Comparison of ENCODE assay signal across 27 cellular contexts in the genomic region with DNA sequence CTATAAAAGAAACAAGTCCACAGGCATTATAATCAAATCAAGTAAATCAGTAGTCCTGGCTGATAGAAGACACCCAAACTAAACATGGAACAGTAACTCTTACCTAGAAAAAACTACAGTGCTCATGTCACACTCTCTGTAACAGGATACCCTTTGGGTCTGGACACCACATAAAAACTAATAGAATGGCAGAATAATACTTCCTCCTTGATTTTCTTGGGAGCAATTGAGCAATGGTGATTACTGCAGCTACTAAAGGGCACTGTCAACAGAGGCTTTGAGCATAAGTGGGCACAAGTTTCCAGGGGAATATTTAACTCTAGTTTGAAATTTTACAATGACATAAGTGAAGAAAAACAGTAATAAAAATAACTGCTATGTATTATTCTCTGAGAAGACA.
"Had no signal": no experiment of that assay in that cellular context is flagged by ENCODE, and none has a peak within 500 bp of the region (broad histone marks: within the 10 kb centered on the region; RNA-seq: fewer than 3 reads in every experiment).

No MANE protein-coding gene starts in this region.

- DNase-seq: activated B cell treated with CpG ODN at 0.5 μM for 24 hours; activated CD4-positive, alpha-beta T cell treated with anti-CD3 and anti-CD28 coated beads for 1 hour; activated CD4-positive, alpha-beta T cell treated with anti-CD3 and anti-CD28 coated beads, Interleukin-2, amount 10 ng/mL, durations not matched to agents 24 days and 14 days; activated CD4-positive, alpha-beta T cell treated with anti-CD3 and anti-CD28 coated beads, Interleukin-2, amount 50 U/mL, for 48 hours; activated CD8-positive, alpha-beta memory T cell treated with anti-CD3 and anti-CD28 coated beads, Interleukin-2, amount 10 ng/mL, durations not matched to agents 7 days and 5 days; activated effector memory CD4-positive, alpha-beta T cell treated with Interleukin-2 at 50 U/mL for 16 hours; activated naive CD4-positive, alpha-beta T cell treated with Interleukin-2 at 50 U/mL for 16 hours; activated naive CD8-positive, alpha-beta T cell treated with anti-CD3 and anti-CD28 coated beads, Interleukin-2, amount 50 U/mL, for 24 hours; activated T-cell treated with anti-CD3 and anti-CD28 coated beads, Interleukin-2, amount 50 U/mL, for 24 hours; amniotic stem cell; body of pancreas; central memory CD4-positive, alpha-beta T cell; NCI-H1105 treated with DMSO at 0.1 percent for 48 hours; NCI-H1436 treated with DMSO at 0.1 percent for 48 hours; NCI-H187; NCI-H2081; NCI-H510A treated with DMSO at 0.1 percent for 48 hours; NCI-H69; Peyer's patch; SHP77; SW 1271 had no signal

- H3K4me3 ChIP-seq: ascending aorta, body of pancreas, Peyer's patch, SJSA1 had no signal

- H3K27me3 Mint-ChIP-seq: activated B cell treated with CpG ODN at 0.5 μM for 24 hours; activated CD4-positive, alpha-beta T cell treated with anti-CD3 and anti-CD28 coated beads, Interleukin-2, amount 10 ng/mL, durations not matched to agents 24 days and 14 days; activated CD8-positive, alpha-beta memory T cell treated with anti-CD3 and anti-CD28 coated beads, Interleukin-2, amount 10 ng/mL, durations not matched to agents 7 days and 5 days; activated naive CD8-positive, alpha-beta T cell treated with anti-CD3 and anti-CD28 coated beads, Interleukin-2, amount 50 U/mL, for 24 hours; activated T-cell treated with anti-CD3 and anti-CD28 coated beads, Interleukin-2, amount 50 U/mL, for 24 hours had no signal

- H3K27ac ChIP-seq: ascending aorta, body of pancreas, KMS-11, Peyer's patch, SJSA1 had no signal

- H3K27me3 ChIP-seq: ascending aorta, body of pancreas, Peyer's patch, SJSA1 had no signal

- H3K4me1 ChIP-seq: ascending aorta, body of pancreas, Peyer's patch had no signal

- H3K9me3 ChIP-seq: ascending aorta, body of pancreas, Peyer's patch, SJSA1 had no signal

- ATAC-seq: activated CD8-positive, alpha-beta memory T cell treated with anti-CD3 and anti-CD28 coated beads, Interleukin-2, amount 10 ng/mL, durations not matched to agents 7 days and 5 days; activated naive CD4-positive, alpha-beta T cell treated with anti-CD3 and anti-CD28 coated beads, Interleukin-2, amount 50 U/mL, for 72 hours; activated naive CD8-positive, alpha-beta T cell treated with anti-CD3 and anti-CD28 coated beads, Interleukin-2, amount 50 U/mL, for 24 hours; body of pancreas; SK-N-SH treated with all-trans-retinoic acid at 6 μM for 48 hours had no signal

- H3K27ac Mint-ChIP-seq: activated B cell treated with CpG ODN at 0.5 μM for 24 hours; activated CD4-positive, alpha-beta T cell treated with anti-CD3 and anti-CD28 coated beads, Interleukin-2, amount 10 ng/mL, durations not matched to agents 24 days and 14 days; activated CD8-positive, alpha-beta memory T cell treated with anti-CD3 and anti-CD28 coated beads, Interleukin-2, amount 10 ng/mL, durations not matched to agents 7 days and 5 days; activated naive CD4-positive, alpha-beta T cell treated with anti-CD3 and anti-CD28 coated beads, Interleukin-2, amount 50 U/mL, for 72 hours; activated naive CD8-positive, alpha-beta T cell treated with anti-CD3 and anti-CD28 coated beads, Interleukin-2, amount 50 U/mL, for 24 hours; activated T-cell treated with anti-CD3 and anti-CD28 coated beads, Interleukin-2, amount 50 U/mL, for 24 hours; activated T-helper 1 cell treated with anti-CD3 and anti-CD28 coated beads, Interleukin-12 subunit alpha, Interleukin-12 subunit beta, Interleukin-2, Interleukin-4 antibody, amounts not matched to agents 30 ng/mL and 10 ng/mL and 1 ng/mL, durations not matched to agents 14 hours and 24 hours and 36 hours had no signal

- H3K9me3 Mint-ChIP-seq: activated B cell treated with CpG ODN at 0.5 μM for 24 hours; activated CD4-positive, alpha-beta T cell treated with anti-CD3 and anti-CD28 coated beads, Interleukin-2, amount 10 ng/mL, durations not matched to agents 24 days and 14 days; activated naive CD4-positive, alpha-beta T cell treated with anti-CD3 and anti-CD28 coated beads, Interleukin-2, amount 50 U/mL, for 72 hours; activated naive CD8-positive, alpha-beta T cell treated with anti-CD3 and anti-CD28 coated beads, Interleukin-2, amount 50 U/mL, for 24 hours; activated T-cell treated with anti-CD3 and anti-CD28 coated beads, Interleukin-2, amount 50 U/mL, for 24 hours; activated T-helper 1 cell treated with anti-CD3 and anti-CD28 coated beads, Interleukin-12 subunit alpha, Interleukin-12 subunit beta, Interleukin-2, Interleukin-4 antibody, amounts not matched to agents 30 ng/mL and 10 ng/mL and 1 ng/mL, durations not matched to agents 14 hours and 24 hours and 36 hours had no signal

- H3K4me3 Mint-ChIP-seq: activated B cell treated with CpG ODN at 0.5 μM for 24 hours; activated CD4-positive, alpha-beta T cell treated with anti-CD3 and anti-CD28 coated beads, Interleukin-2, amount 10 ng/mL, durations not matched to agents 24 days and 14 days; activated CD8-positive, alpha-beta memory T cell treated with anti-CD3 and anti-CD28 coated beads, Interleukin-2, amount 10 ng/mL, durations not matched to agents 7 days and 5 days; activated naive CD8-positive, alpha-beta T cell treated with anti-CD3 and anti-CD28 coated beads, Interleukin-2, amount 50 U/mL, for 24 hours; activated T-cell treated with anti-CD3 and anti-CD28 coated beads, Interleukin-2, amount 50 U/mL, for 24 hours; activated T-helper 1 cell treated with anti-CD3 and anti-CD28 coated beads, Interleukin-12 subunit alpha, Interleukin-12 subunit beta, Interleukin-2, Interleukin-4 antibody, amounts not matched to agents 30 ng/mL and 10 ng/mL and 1 ng/mL, durations not matched to agents 14 hours and 24 hours and 36 hours had no signal
